Comparison of ENCODE assay signal across 1 cellular context in genomic region chr14:32202941-32203882, GRCh38.
TF ChIP-seq lines count a peak whose summit lies in the region.

Gene RNU6-8 (minus strand): TSS chr14:32203269.

TF ChIP-seq in K562, 482 proteins besides CTCF, POLR2A, EP300 and RAD21 (continued from another document and continues in another):
- TF ChIP-seq RNF219 (CRISPR knock-in tag; IDR thresholded peaks at IDR 0.05) (no peak), RHOXF2B (CRISPR knock-in tag; conservative IDR thresholded peaks at IDR 0.05) (no peak), HNRNPL (IDR thresholded peaks at IDR 0.05; ENCODE audit: low read depth, low read length) (no peak), ZNF140 (CRISPR knock-in tag; IDR thresholded peaks at IDR 0.05) (no peak), BHLHE40 (IDR thresholded peaks at IDR 0.05; ENCODE audit: low read length) (peak; percentile 53), BRD9 (IDR thresholded peaks at IDR 0.05; ENCODE audit: low read depth, partially characterized antibody) (peak; percentile 35), STAT5A (IDR thresholded peaks at IDR 0.05; ENCODE audit: borderline replicate concordance, low read length) (no peak), ZNF311 (CRISPR knock-in tag; IDR thresholded peaks at IDR 0.05) (no peak), ZNF12 (CRISPR knock-in tag; IDR thresholded peaks at IDR 0.05) (no peak), ZBTB40 (IDR thresholded peaks at IDR 0.05) (peak; percentile 80), ZBTB40 (CRISPR knock-in tag; IDR thresholded peaks at IDR 0.05) (no peak), AFF1 (IDR thresholded peaks at IDR 0.05; ENCODE audit: low read depth in 1 of 2, partially characterized antibody in 2 of 2) (peak; percentile 26 to 89), ZNF133 (CRISPR knock-in tag; IDR thresholded peaks at IDR 0.05) (no peak), EZH2 (IDR thresholded peaks at IDR 0.05; ENCODE audit: borderline replicate concordance, low read depth, low read length) (no peak), GTF2B (IDR thresholded peaks at IDR 0.05; ENCODE audit: extremely low read depth, insufficient read length) (no peak), ZNF507 (tag; conservative IDR thresholded peaks at IDR 0.05) (no peak), TGIF2 (CRISPR knock-in tag; IDR thresholded peaks at IDR 0.05) (no peak), SMARCB1 (IDR thresholded peaks at IDR 0.05; ENCODE audit: insufficient read length, low read depth) (no peak), ZNF431 (CRISPR knock-in tag; IDR thresholded peaks at IDR 0.05) (no peak), ZNF778 (CRISPR knock-in tag; IDR thresholded peaks at IDR 0.05) (no peak), ATF3 (IDR thresholded peaks at IDR 0.05) (peak; percentile 56), ATF3 (CRISPR knock-in tag; conservative IDR thresholded peaks at IDR 0.05) (no peak), ZNF277 (CRISPR knock-in tag; IDR thresholded peaks at IDR 0.05; ENCODE audit: borderline replicate concordance) (no peak), MITF (IDR thresholded peaks at IDR 0.05) (no peak), ZNF551 (CRISPR knock-in tag; IDR thresholded peaks at IDR 0.05) (no peak), ZNF24 (IDR thresholded peaks at IDR 0.05) (peak; percentile 65), CEBPZ (IDR thresholded peaks at IDR 0.05; ENCODE audit: borderline replicate concordance, low read depth, low read length) (no peak), BDP1 (IDR thresholded peaks at IDR 0.05; ENCODE audit: insufficient read depth, insufficient read length) (peak; percentile 35), MEF2D (tag; conservative IDR thresholded peaks at IDR 0.05; ENCODE audit: low read depth) (no peak), PHB (CRISPR knock-in tag; IDR thresholded peaks at IDR 0.05) (no peak), ATF4 (CRISPR knock-in tag; IDR thresholded peaks at IDR 0.05) (no peak), ARID2 (IDR thresholded peaks at IDR 0.05) (no peak), SIN3B (IDR thresholded peaks at IDR 0.05; ENCODE audit: low read depth) (no peak), ZNF253 (CRISPR knock-in tag; conservative IDR thresholded peaks at IDR 0.05) (no peak)
